Comparison of ENCODE assay signal across 9 cellular contexts in the genomic region with DNA sequence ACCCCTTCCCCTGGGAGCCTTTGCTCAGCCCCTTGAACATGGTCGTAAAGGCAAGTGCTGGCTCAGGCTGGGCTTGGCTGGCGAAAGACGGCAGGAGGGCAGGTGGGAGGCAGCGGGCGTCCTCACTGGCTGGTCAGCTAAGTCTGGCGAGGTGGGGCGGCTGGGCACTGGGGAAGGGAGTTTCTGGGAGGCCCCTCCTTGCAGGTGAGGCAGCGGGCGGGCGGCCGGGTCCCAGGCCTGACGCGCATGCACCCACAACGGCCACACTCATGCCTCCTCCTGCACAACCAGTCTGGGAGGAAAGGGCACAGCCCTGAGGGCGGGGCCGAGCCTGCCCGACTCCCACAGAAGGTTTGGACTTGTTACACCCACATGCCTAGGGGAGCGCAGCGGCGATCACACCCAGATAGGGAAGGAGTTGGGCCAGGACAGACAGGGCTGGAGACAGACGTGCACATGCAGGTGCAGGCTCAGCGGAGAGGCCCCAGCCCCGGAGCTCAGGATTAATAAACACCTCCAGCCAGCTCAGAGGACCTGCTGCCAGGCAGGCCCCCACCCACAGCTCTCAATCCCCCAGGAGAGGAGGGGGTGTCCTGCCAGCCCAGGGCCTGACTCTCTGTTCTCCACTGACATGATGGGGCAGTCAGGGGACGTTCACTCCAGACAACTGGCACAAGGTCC. TPM values are rescaled to one million over a fixed set of nuclear protein-coding genes. Genes with fewer than 3 reads are reported as not detected.
DNase-seq lines count a peak whose midpoint lies in the region; ATAC-seq and TF ChIP-seq lines count a peak whose summit lies in the region.
"Had no signal": no experiment of that assay in that cellular context is flagged by ENCODE, and none has a peak within 500 bp of the region (broad histone marks: within the 10 kb centered on the region; RNA-seq: fewer than 3 reads in every experiment).

A gene (minus strand): TSS at position 148 of the 681 bp plus-strand sequence. CDS start 108 bp downstream, at position 40.

- H2AFZ ChIP-seq in GM23338, result peak within 1 kb of the TSS; percentile 84; the same call in 1 of the 2 replicates
- peak within 1 kb of the TSS; percentile 62; the same call in 1 of the 2 replicates for H2AFZ ChIP-seq in PC-9
- H2AFZ ChIP-seq in hepatocyte, result no peak within 1 kb of the TSS

- H3K9me3 Mint-ChIP-seq in GM23338, result no peaks in the 10 kb centered on the region

- no peak within 1 kb of the TSS for H3K27ac Mint-ChIP-seq in GM23338

- H3K27me3 Mint-ChIP-seq in GM23338 (ENCODE audit: insufficient read depth, low read depth, poor library complexity), result peaks cover 15% of the 10 kb centered on the region

- H3K9me3 ChIP-seq in PC-9 (ENCODE audit: insufficient read depth, low read depth) (no peaks in the 10 kb centered on the region), hepatocyte (ENCODE audit: low read depth) (no peaks in the 10 kb centered on the region), sigmoid colon (no peaks in the 10 kb centered on the region)

- peak; percentile 25 for DNase-seq in GM23338 (ENCODE audit: low spot score)
- DNase-seq in PC-9, result peak; percentile 91 to 98
- DNase-seq in hepatocyte (ENCODE audit: low spot score), result peak; percentile 37
- no peak for DNase-seq in sigmoid colon
- no peak for DNase-seq in stimulated activated CD4-positive, alpha-beta T cell treated with anti-CD3 and anti-CD28 coated beads, Interleukin-4, amount 100 ng/mL, for 1 hour
- DNase-seq in activated CD8-positive, alpha-beta memory T cell treated with anti-CD3 and anti-CD28 coated beads, Interleukin-2, amount 50 U/mL, for 48 hours, result no peak
- no peak for DNase-seq in brain microvascular endothelial cell
- no peak for DNase-seq in NCI-H2107 (lab: John Stamatoyannopoulos, UW)
- DNase-seq: hypothalamus had no signal

- H4K20me1 ChIP-seq in GM23338 (replicated peaks; ENCODE audit: insufficient read depth) (no peaks in the 10 kb centered on the region), PC-9 (ENCODE audit: insufficient read depth) (no peaks in the 10 kb centered on the region), hepatocyte (ENCODE audit: insufficient read depth, poor library complexity, severe bottlenecking) (no peaks in the 10 kb centered on the region)

- peak; percentile 20 for ATAC-seq in GM23338

- TF ChIP-seq CTCF in GM23338 (conservative IDR thresholded peaks at IDR 0.05; ENCODE audit: low read depth in 2 of 2) (no peak), PC-9 (conservative IDR thresholded peaks at IDR 0.05) (no peak), hepatocyte (IDR thresholded peaks at IDR 0.05; ENCODE audit: poor library complexity) (no peak), sigmoid colon (IDR thresholded peaks at IDR 0.05) (no peak), brain microvascular endothelial cell (IDR thresholded peaks at IDR 0.05; ENCODE audit: low read depth, low read length, missing control alignments) (no peak)

- H3K36me3 ChIP-seq in GM23338 (ENCODE audit: insufficient read depth), result no peaks in the 10 kb centered on the region
- no peaks in the 10 kb centered on the region for H3K36me3 ChIP-seq in PC-9 (ENCODE audit: low read depth)
- no peaks in the 10 kb centered on the region for H3K36me3 ChIP-seq in hepatocyte (replicated peaks; ENCODE audit: insufficient read depth, low read depth)
- H3K36me3 ChIP-seq in sigmoid colon, result no peaks in the 10 kb centered on the region
- H3K36me3 ChIP-seq in brain microvascular endothelial cell (replicated peaks), result no peaks in the 10 kb centered on the region

- no peaks in the 10 kb centered on the region for H3K36me3 Mint-ChIP-seq in GM23338 (ENCODE audit: low read depth)

- H3K4me1 Mint-ChIP-seq in GM23338, result peaks cover 18% of the 10 kb centered on the region

- H3K4me1 ChIP-seq in GM23338 (ENCODE audit: insufficient read depth) (peaks cover 13% of the 10 kb centered on the region), PC-9 (replicated peaks; ENCODE audit: insufficient read depth) (peaks cover 25% of the 10 kb centered on the region), hepatocyte (ENCODE audit: insufficient read depth) (peaks cover 11% of the 10 kb centered on the region), sigmoid colon (peaks cover 0 to 14% (median 5%) of the 10 kb centered on the region in 4 donors)

- 71% methylated on average over 19 of the region's 24 CpGs for WGBS in hepatocyte (ENCODE audit: low lambda C conversion rate, missing lambda C conversion rate)
- WGBS in sigmoid colon, 2 donors, result 13 to 73% methylated on average over 24 of the region's 24 CpGs

- no peak for TF ChIP-seq EP300 in sigmoid colon (IDR thresholded peaks at IDR 0.05)

- no peak within 1 kb of the TSS for H3K4me3 ChIP-seq in GM23338
- H3K4me3 ChIP-seq in PC-9, result peak within 1 kb of the TSS; percentile 71
- H3K4me3 ChIP-seq in hepatocyte, result no peak within 1 kb of the TSS
- peak within 1 kb of the TSS; percentile 16 to 43 (median 32) for H3K4me3 ChIP-seq in sigmoid colon
- no peak within 1 kb of the TSS for H3K4me3 ChIP-seq in brain microvascular endothelial cell (ENCODE audit: low read depth, low read length)

- TF ChIP-seq POLR2A in sigmoid colon (IDR thresholded peaks at IDR 0.05), result peak in 1 of 2 donors; percentile 40

- POLR2A ChIA-PET in PC-9 (lab: Charles Lee; ENCODE audit: unreplicated experiment), result interaction anchor here (0.6 to 0.8 kb wide), 2 partner anchors 13 to 26 kb away, joined by 4 to 5 read pairs; no protein-coding TSS in a partner anchor

- no peaks in the 10 kb centered on the region for H3K79me2 ChIP-seq in GM23338 (replicated peaks; ENCODE audit: insufficient read depth)
- peaks cover 21% of the 10 kb centered on the region for H3K79me2 ChIP-seq in PC-9 (ENCODE audit: low read depth)
- H3K79me2 ChIP-seq in hepatocyte, result no peaks in the 10 kb centered on the region

- H3K27ac ChIP-seq in GM23338 (ENCODE audit: low read depth) (no peak within 1 kb of the TSS), PC-9 (peak within 1 kb of the TSS; percentile 47; the same call in 1 of the 2 replicates), hepatocyte (no peak within 1 kb of the TSS), sigmoid colon (peak within 1 kb of the TSS in 3 of 4 donors; percentile 49 to 64 (median 56)), brain microvascular endothelial cell (no peak within 1 kb of the TSS)

- CTCF ChIA-PET in PC-9 (lab: Charles Lee), result no interaction called here

- no peaks in the 10 kb centered on the region for H3K9me2 ChIP-seq in GM23338 (ENCODE audit: insufficient read depth)
- no peaks in the 10 kb centered on the region for H3K9me2 ChIP-seq in PC-9 (ENCODE audit: insufficient read depth)
- no peaks in the 10 kb centered on the region for H3K9me2 ChIP-seq in hepatocyte (replicated peaks; ENCODE audit: insufficient read depth)

- H3K4me3 Mint-ChIP-seq in GM23338, result no peak within 1 kb of the TSS

- H3K4me2 ChIP-seq in GM23338 (no peak within 1 kb of the TSS), PC-9 (peak within 1 kb of the TSS; percentile 90), hepatocyte (no peak within 1 kb of the TSS)

- no peaks in the 10 kb centered on the region for H3K27me3 ChIP-seq in GM23338 (ENCODE audit: insufficient read depth)
- no peaks in the 10 kb centered on the region for H3K27me3 ChIP-seq in PC-9 (ENCODE audit: insufficient read depth, low read depth)
- H3K27me3 ChIP-seq in hepatocyte, result no peaks in the 10 kb centered on the region
- H3K27me3 ChIP-seq in sigmoid colon, result no peaks in the 10 kb centered on the region
- H3K27me3 ChIP-seq in brain microvascular endothelial cell (replicated peaks), result no peaks in the 10 kb centered on the region

- intact Hi-C loops in PC-9 (cut with micrococcal nuclease; ENCODE audit: unreplicated experiment), result loop anchor here (1.0 to 2.0 kb wide), 2 partner anchors 26 to 48 kb away; a partner anchor contains a TSS
- intact Hi-C loops in sigmoid colon (cut with DNase I), result no loop called here

- no TSS peak for BruUV-seq in PC-9 (replicated peaks; lab: Mats Ljungman, UMichigan)

- H3F3A ChIP-seq in GM23338 (replicated peaks; ENCODE audit: low read depth), result peaks cover 12% of the 10 kb centered on the region
- H3F3A ChIP-seq in PC-9 (ENCODE audit: insufficient read depth, low read depth), result peaks cover 10% of the 10 kb centered on the region; the same call in 1 of the 2 replicates

- in situ Hi-C loops in brain microvascular endothelial cell (cut with HindIII; ENCODE audit: low pct_ligation_motif_present, low sequenced_read_pairs), result no loop called here

TF ChIP-seq in GM23338, 12 proteins besides CTCF, POLR2A, EP300 and RAD21 (continues in another document):
- TF ChIP-seq, protein P1, sequence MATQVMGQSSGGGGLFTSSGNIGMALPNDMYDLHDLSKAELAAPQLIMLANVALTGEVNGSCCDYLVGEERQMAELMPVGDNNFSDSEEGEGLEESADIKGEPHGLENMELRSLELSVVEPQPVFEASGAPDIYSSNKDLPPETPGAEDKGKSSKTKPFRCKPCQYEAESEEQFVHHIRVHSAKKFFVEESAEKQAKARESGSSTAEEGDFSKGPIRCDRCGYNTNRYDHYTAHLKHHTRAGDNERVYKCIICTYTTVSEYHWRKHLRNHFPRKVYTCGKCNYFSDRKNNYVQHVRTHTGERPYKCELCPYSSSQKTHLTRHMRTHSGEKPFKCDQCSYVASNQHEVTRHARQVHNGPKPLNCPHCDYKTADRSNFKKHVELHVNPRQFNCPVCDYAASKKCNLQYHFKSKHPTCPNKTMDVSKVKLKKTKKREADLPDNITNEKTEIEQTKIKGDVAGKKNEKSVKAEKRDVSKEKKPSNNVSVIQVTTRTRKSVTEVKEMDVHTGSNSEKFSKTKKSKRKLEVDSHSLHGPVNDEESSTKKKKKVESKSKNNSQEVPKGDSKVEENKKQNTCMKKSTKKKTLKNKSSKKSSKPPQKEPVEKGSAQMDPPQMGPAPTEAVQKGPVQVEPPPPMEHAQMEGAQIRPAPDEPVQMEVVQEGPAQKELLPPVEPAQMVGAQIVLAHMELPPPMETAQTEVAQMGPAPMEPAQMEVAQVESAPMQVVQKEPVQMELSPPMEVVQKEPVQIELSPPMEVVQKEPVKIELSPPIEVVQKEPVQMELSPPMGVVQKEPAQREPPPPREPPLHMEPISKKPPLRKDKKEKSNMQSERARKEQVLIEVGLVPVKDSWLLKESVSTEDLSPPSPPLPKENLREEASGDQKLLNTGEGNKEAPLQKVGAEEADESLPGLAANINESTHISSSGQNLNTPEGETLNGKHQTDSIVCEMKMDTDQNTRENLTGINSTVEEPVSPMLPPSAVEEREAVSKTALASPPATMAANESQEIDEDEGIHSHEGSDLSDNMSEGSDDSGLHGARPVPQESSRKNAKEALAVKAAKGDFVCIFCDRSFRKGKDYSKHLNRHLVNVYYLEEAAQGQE (IDR thresholded peaks at IDR 0.05; ENCODE audit: unreplicated experiment), result no peak

RNA-seq across cellular contexts. Expression of the gene that starts here (rescaled TPM):
- 0.62 and 1.3 TPM in 2 replicates for total RNA-seq in GM23338 (2014; rRNA removed; shearing (Covaris generic))
- polyA plus RNA-seq in GM23338 (2016; fragmentation: Nextera tagmentation; extraction: Ambion mirVana) (0.47 and 0.59 TPM in 2 replicates), hepatocyte (2.0 and 4.6 TPM in 2 replicates), sigmoid colon (10 to 100 TPM in 1 of 3 donors, 1 to 10 TPM in 2; 4.6 to 16.0 (median 4.8) TPM)
- total RNA-seq in PC-9 (2021) (60.8 and 77.8 TPM in 2 replicates), hepatocyte (0.48 and 2.7 TPM in 2 replicates), sigmoid colon (10 to 100 TPM in 1 of 4 donors, 1 to 10 TPM in 3; 2.9 to 23.5 (median 7.2) TPM)

Comparison
In these comparisons a context has a peak if more than half of its experiments do, and no peak if none do; other contexts are left out.
1. DNase-seq: peak in GM23338 (single experiment), PC-9 (2 of 2) and hepatocyte (single experiment); none in sigmoid colon (single experiment), stimulated activated CD4-positive, alpha-beta T cell treated with anti-CD3 and anti-CD28 coated beads, Interleukin-4, amount 100 ng/mL, for 1 hour (single experiment), activated CD8-positive, alpha-beta memory T cell treated with anti-CD3 and anti-CD28 coated beads, Interleukin-2, amount 50 U/mL, for 48 hours (single experiment), brain microvascular endothelial cell (single experiment) and NCI-H2107 (single experiment).
2. H3K27ac ChIP-seq: peak in PC-9 (single experiment) and sigmoid colon (3 of 4); none in GM23338 (single experiment), hepatocyte (single experiment) and brain microvascular endothelial cell (single experiment).
3. H3K4me3 ChIP-seq: peak in PC-9 (single experiment) and sigmoid colon (4 of 4); none in GM23338 (single experiment), hepatocyte (single experiment) and brain microvascular endothelial cell (single experiment).